Comparison of ENCODE assay signal across 10 cellular contexts in the genomic region with DNA sequence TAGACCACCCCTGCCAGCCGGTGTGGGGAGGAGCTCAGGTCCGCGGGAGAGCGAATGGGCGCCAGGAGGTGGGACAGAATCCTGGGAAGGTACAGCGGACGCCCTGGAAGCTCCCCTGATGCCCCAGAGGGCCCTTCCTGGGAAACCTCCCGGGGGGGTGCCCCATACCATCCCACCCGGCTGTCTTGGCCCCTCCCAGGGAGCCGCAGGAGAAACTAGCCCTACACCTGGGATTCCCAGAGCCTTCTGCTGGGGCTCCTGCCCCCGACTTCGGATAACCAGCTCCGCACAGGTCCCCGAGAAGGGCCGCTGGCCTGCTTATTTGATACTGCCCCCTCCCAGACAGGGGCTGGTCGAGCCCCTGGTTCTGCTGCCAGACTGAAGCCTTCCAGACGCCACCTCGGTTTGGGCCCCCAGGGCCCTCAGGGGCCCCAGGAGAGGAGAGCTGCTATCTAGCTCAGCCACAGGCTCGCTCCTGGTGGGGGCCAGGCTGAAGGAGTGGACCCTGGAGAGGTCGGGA. TPM values are rescaled to one million over a fixed set of nuclear protein-coding genes. Genes with fewer than 3 reads are reported as not detected.
A peak's percentile ranks its signal among the peaks of the same experiment; 100 is the strongest.
DNase-seq lines count a peak whose midpoint lies in the region; ATAC-seq, FAIRE-seq and TF ChIP-seq lines count a peak whose summit lies in the region.
"Had no signal": no experiment of that assay in that cellular context is flagged by ENCODE, and none has a peak within 500 bp of the region (broad histone marks: within the 10 kb centered on the region; RNA-seq: fewer than 3 reads in every experiment).

No MANE protein-coding gene starts in this region.

- H3F3A ChIP-seq in MM.1S (ENCODE audit: insufficient read depth, low read length): peaks cover 8% of the 10 kb centered on the region

- H3K4me1 ChIP-seq in Caco-2 (peaks cover 45% of the 10 kb centered on the region), MM.1S (ENCODE audit: low read length) (peaks cover 6% of the 10 kb centered on the region; the same call in 1 of the 2 replicates), pancreas (peaks cover 11 to 35% (median 19%) of the 10 kb centered on the region in 3 donors)

- intact Hi-C loops in Caco-2 (cut with micrococcal nuclease; ENCODE audit: unreplicated experiment): no loop called here
- intact Hi-C loops in pancreas (cut with DNase I): no loop called here
- intact Hi-C loops in head of caudate nucleus (cut with DNase I): loop anchor here (5.0 to 10.0 kb wide), 4 partner anchors 45 to 150 kb away; partner anchors contain the start of gene CBX8

- H3K27ac Mint-ChIP-seq in Caco-2 (ENCODE audit: unreplicated experiment): peak overlapping the region; percentile 76

- BruUV-seq in Caco-2 (replicated peaks; lab: Mats Ljungman, UMichigan): no TSS peak

- POLR2A ChIA-PET in Caco-2 (lab: Charles Lee): interaction anchor here (0.6 to 8.0 kb wide), 7 partner anchors 31 to 150 kb away, joined by 3 to 174 read pairs (median 22); no protein-coding TSS in a partner anchor

- H3K27me3 Mint-ChIP-seq in Caco-2 (ENCODE audit: insufficient read depth, unreplicated experiment): no peaks in the 10 kb centered on the region

- peak overlapping the region; percentile 71; the same call in 1 of the 2 replicates for H3K4me2 ChIP-seq in MM.1S (ENCODE audit: low read depth, low read length)

- H3K9me3 ChIP-seq in Caco-2 (no peaks in the 10 kb centered on the region), MM.1S (replicated peaks; ENCODE audit: insufficient read depth, low read length) (no peaks in the 10 kb centered on the region), pancreas (no peaks in the 10 kb centered on the region)

- TF ChIP-seq CTCF in Caco-2 (IDR thresholded peaks at IDR 0.05; ENCODE audit: insufficient read depth in 1 of 2, low read depth in 1 of 2, low read length in 1 of 2, severe bottlenecking in 1 of 2, unreplicated experiment in 1 of 2) (no peak), MM.1S (IDR thresholded peaks at IDR 0.05; ENCODE audit: low read length) (no peak), pancreas (IDR thresholded peaks at IDR 0.05) (no peak)

- H4K20me1 ChIP-seq in MM.1S (ENCODE audit: insufficient read depth, low read length): peaks cover 3% of the 10 kb centered on the region; the same call in 1 of the 2 replicates

- peaks cover 39% of the 10 kb centered on the region for H3K36me3 Mint-ChIP-seq in Caco-2 (ENCODE audit: insufficient read depth, unreplicated experiment)

- DNase-seq in Caco-2 (peak; percentile 63 to 74), MM.1S (no peak), ecto neural progenitor cell (ENCODE audit: low spot score) (peak; percentile 73), pancreas (peak in 4 of 6 donors; percentile 14 to 37 (median 28)), head of caudate nucleus (no peak), NOMO-1 treated with DMSO at 0.1 percent for 48 hours (lab: John Stamatoyannopoulos, UW; ENCODE audit: unreplicated experiment) (no peak)
- DNase-seq: hypothalamus, NCI-H187 had no signal

- H3K27ac ChIP-seq in MM.1S (ENCODE audit: low read length): no peak overlapping the region
- H3K27ac ChIP-seq in pancreas: no peak overlapping the region

- CTCF ChIA-PET in Caco-2 (lab: Charles Lee): interaction anchor here (1.0 to 4.2 kb wide), 6 partner anchors 31 to 150 kb away, joined by 3 to 87 read pairs (median 7); partner anchors contain the start of gene CBX8

- no peaks in the 10 kb centered on the region for H3K9me3 Mint-ChIP-seq in Caco-2 (ENCODE audit: unreplicated experiment)

- 20 to 23% methylated on average over 20 of the region's 20 CpGs for WGBS in pancreas, 2 donors

- peaks cover 10% of the 10 kb centered on the region for H3K79me2 ChIP-seq in MM.1S (ENCODE audit: low read length)

- no peak overlapping the region for H3K9ac ChIP-seq in MM.1S (ENCODE audit: low read length)

- no peaks in the 10 kb centered on the region for H3K9me2 ChIP-seq in MM.1S (replicated peaks; ENCODE audit: insufficient read depth, low read length)

- H2AFZ ChIP-seq in MM.1S (ENCODE audit: low read length): no peak overlapping the region

- ATAC-seq in pancreas: no peak
- no peak for ATAC-seq in HG03469 (IDR thresholded peaks at IDR 0.05; ENCODE audit: unreplicated experiment)

- H3K4me3 ChIP-seq in Caco-2 (ENCODE audit: low read depth, low read length) (peak overlapping the region; percentile 68), MM.1S (ENCODE audit: low read length) (no peak overlapping the region), pancreas (no peak overlapping the region)

- H3K36me3 ChIP-seq in Caco-2 (ENCODE audit: control insufficient read depth, insufficient read depth, low read length): no peaks in the 10 kb centered on the region
- no peaks in the 10 kb centered on the region for H3K36me3 ChIP-seq in MM.1S (replicated peaks; ENCODE audit: insufficient read depth, low read length)
- H3K36me3 ChIP-seq in pancreas: no peaks in the 10 kb centered on the region

- H3K27me3 ChIP-seq in Caco-2 (replicated peaks; ENCODE audit: control insufficient read depth, insufficient read depth, low read length) (no peaks in the 10 kb centered on the region), MM.1S (replicated peaks; ENCODE audit: insufficient read depth, low read length) (peaks cover 71% of the 10 kb centered on the region), pancreas (peaks cover 0 to 24% (median 1%) of the 10 kb centered on the region in 4 donors)

- no peak for FAIRE-seq in pancreas (lab: Jason Lieb, UNC)
- FAIRE-seq: GM18507 had no signal

- peak overlapping the region; percentile 80 for H3K4me3 Mint-ChIP-seq in Caco-2 (ENCODE audit: unreplicated experiment)

- H3K4me1 Mint-ChIP-seq in Caco-2 (ENCODE audit: low read depth, unreplicated experiment): peaks cover 7% of the 10 kb centered on the region

RNA-seq across cellular contexts. Expression of gene CBX4, which starts 3.0 kb away (rescaled TPM):
- 90.8 and 114 TPM in 2 replicates for total RNA-seq in Caco-2 (2022)
- total RNA-seq in pancreas: 10 to 100 TPM; 11.1 to 42.4 (median 18.0) TPM
- polyA plus RNA-seq in pancreas: 10 to 100 TPM; 15.0 to 18.5 TPM

RNA-seq across cellular contexts. Expression of gene CBX8, which starts 45.3 kb away (rescaled TPM):
- total RNA-seq in Caco-2 (2022) (34.3 and 36.6 TPM in 2 replicates), pancreas (1 to 10 TPM; 1.6 to 5.7 (median 3.6) TPM)
- polyA plus RNA-seq in pancreas: 1 to 10 TPM; 4.5 to 5.2 TPM

Comparison
In these comparisons a context has a peak if more than half of its experiments do, and no peak if none do; other contexts are left out.
1. DNase-seq: peak in Caco-2 (2 of 2), ecto neural progenitor cell (single experiment) and pancreas (4 of 6); none in MM.1S (single experiment), head of caudate nucleus (0 of 42) and NOMO-1 treated with DMSO at 0.1 percent for 48 hours (single experiment).